15 cellular contexts compared by ENCODE assay signal in genomic region chr3:39234705-39235104, GRCh38. TPM values are rescaled to one million over a fixed set of nuclear protein-coding genes. Genes with fewer than 3 reads are reported as not detected.
DNase-seq lines count a peak whose midpoint lies in the region; ATAC-seq and TF ChIP-seq lines count a peak whose summit lies in the region.
"Had no signal": no experiment of that assay in that cellular context is flagged by ENCODE, and none has a peak within 500 bp of the region (broad histone marks: within the 10 kb centered on the region; RNA-seq: fewer than 3 reads in every experiment).

No MANE protein-coding gene starts in this region.

- H3K79me2 ChIP-seq in GM23338 (replicated peaks; ENCODE audit: insufficient read depth), result no peaks in the 10 kb centered on the region

- no peaks in the 10 kb centered on the region for H3K9me2 ChIP-seq in GM23338 (ENCODE audit: insufficient read depth)

- no peaks in the 10 kb centered on the region for H4K20me1 ChIP-seq in GM23338 (replicated peaks; ENCODE audit: insufficient read depth)

- DNase-seq in activated CD4-positive, alpha-beta T cell treated with anti-CD3 and anti-CD28 coated beads, Interleukin-2, amount 10 ng/mL, durations not matched to agents 7 days and 5 days, result peak; percentile 59
- DNase-seq in activated CD4-positive, alpha-beta T cell treated with anti-CD3 and anti-CD28 coated beads for 1 hour, result no peak
- no peak for DNase-seq in GM23338 (ENCODE audit: low spot score)
- peak; percentile 53 for DNase-seq in activated CD8-positive, alpha-beta T cell treated with anti-CD3 and anti-CD28 coated beads, Interleukin-2, amount 10 ng/mL, durations not matched to agents 7 days and 5 days
- peak; percentile 71 to 78 (median 77) for DNase-seq in immature natural killer cell
- DNase-seq in osteocyte (ENCODE audit: extremely low spot score, unreplicated experiment), result no peak
- DNase-seq: activated T-cell treated with anti-CD3 and anti-CD28 coated beads, Interleukin-2, amount 50 U/mL, for 24 hours; left ventricle myocardium inferior; NCI-H1436; NCI-H446 had no signal

- ATAC-seq in GM23338 (no peak; the same call in 1 of the 3 replicates), GM19023 (IDR thresholded peaks at IDR 0.05; ENCODE audit: unreplicated experiment) (no peak), HG02973 (IDR thresholded peaks at IDR 0.05; ENCODE audit: unreplicated experiment) (no peak)
- ATAC-seq in activated CD8-positive, alpha-beta T cell treated with anti-CD3 and anti-CD28 coated beads, Interleukin-2, amount 10 ng/mL, durations not matched to agents 7 days and 5 days, result peak; percentile 93

- H2AFZ ChIP-seq in GM23338, result peak overlapping the region; percentile 10; the same call in 1 of the 2 replicates

- H3K4me3 Mint-ChIP-seq in activated CD4-positive, alpha-beta T cell treated with anti-CD3 and anti-CD28 coated beads, Interleukin-2, amount 10 ng/mL, durations not matched to agents 7 days and 5 days, result peak overlapping the region; percentile 50
- no peak overlapping the region for H3K4me3 Mint-ChIP-seq in GM23338
- H3K4me3 Mint-ChIP-seq in activated CD8-positive, alpha-beta T cell treated with anti-CD3 and anti-CD28 coated beads, Interleukin-2, amount 10 ng/mL, durations not matched to agents 7 days and 5 days, result peak overlapping the region; percentile 46
- peak overlapping the region; percentile 85 to 96 (median 92) for H3K4me3 Mint-ChIP-seq in immature natural killer cell
- H3K4me3 Mint-ChIP-seq in osteocyte (ENCODE audit: unreplicated experiment), result no peak overlapping the region
- H3K4me3 Mint-ChIP-seq: activated T-cell treated with anti-CD3 and anti-CD28 coated beads, Interleukin-2, amount 50 U/mL, for 24 hours; brain had no signal

- H3F3A ChIP-seq in GM23338 (replicated peaks; ENCODE audit: low read depth), result no peaks in the 10 kb centered on the region

- no peaks in the 10 kb centered on the region for H3K36me3 ChIP-seq in GM23338 (ENCODE audit: insufficient read depth)
- H3K36me3 ChIP-seq: left ventricle myocardium inferior, SJSA1, tibial nerve had no signal

- H3K4me1 Mint-ChIP-seq in activated CD4-positive, alpha-beta T cell treated with anti-CD3 and anti-CD28 coated beads, Interleukin-2, amount 10 ng/mL, durations not matched to agents 7 days and 5 days, result peaks cover 33% of the 10 kb centered on the region
- H3K4me1 Mint-ChIP-seq in GM23338, result peaks cover 3% of the 10 kb centered on the region; the same call in 1 of the 3 replicates
- peaks cover 23% of the 10 kb centered on the region for H3K4me1 Mint-ChIP-seq in activated CD8-positive, alpha-beta T cell treated with anti-CD3 and anti-CD28 coated beads, Interleukin-2, amount 10 ng/mL, durations not matched to agents 7 days and 5 days (ENCODE audit: low read depth)
- peaks cover 88 to 95% of the 10 kb centered on the region in 2 donors for H3K4me1 Mint-ChIP-seq in immature natural killer cell
- no peaks in the 10 kb centered on the region for H3K4me1 Mint-ChIP-seq in osteocyte (ENCODE audit: unreplicated experiment)
- H3K4me1 Mint-ChIP-seq: brain had no signal

- H3K27ac ChIP-seq in GM23338 (ENCODE audit: low read depth), result no peak overlapping the region
- H3K27ac ChIP-seq: left ventricle myocardium inferior, SJSA1, tibial nerve had no signal

- peak overlapping the region; percentile 89 for H3K27ac Mint-ChIP-seq in activated CD4-positive, alpha-beta T cell treated with anti-CD3 and anti-CD28 coated beads, Interleukin-2, amount 10 ng/mL, durations not matched to agents 7 days and 5 days
- H3K27ac Mint-ChIP-seq in GM23338 (no peak overlapping the region), immature natural killer cell (peak overlapping the region; percentile 94 to 98 (median 96)), osteocyte (ENCODE audit: unreplicated experiment) (no peak overlapping the region)
- H3K27ac Mint-ChIP-seq in activated CD8-positive, alpha-beta T cell treated with anti-CD3 and anti-CD28 coated beads, Interleukin-2, amount 10 ng/mL, durations not matched to agents 7 days and 5 days, result peak overlapping the region; percentile 73
- H3K27ac Mint-ChIP-seq: activated T-cell treated with anti-CD3 and anti-CD28 coated beads, Interleukin-2, amount 50 U/mL, for 24 hours; brain had no signal

- peaks cover 4% of the 10 kb centered on the region for H3K36me3 Mint-ChIP-seq in activated CD4-positive, alpha-beta T cell treated with anti-CD3 and anti-CD28 coated beads, Interleukin-2, amount 10 ng/mL, durations not matched to agents 7 days and 5 days (ENCODE audit: low read depth)
- H3K36me3 Mint-ChIP-seq in GM23338 (ENCODE audit: low read depth), result no peaks in the 10 kb centered on the region
- H3K36me3 Mint-ChIP-seq in activated CD8-positive, alpha-beta T cell treated with anti-CD3 and anti-CD28 coated beads, Interleukin-2, amount 10 ng/mL, durations not matched to agents 7 days and 5 days (ENCODE audit: low read depth), result no peaks in the 10 kb centered on the region
- peaks cover 9 to 27% (median 20%) of the 10 kb centered on the region in 3 donors for H3K36me3 Mint-ChIP-seq in immature natural killer cell
- H3K36me3 Mint-ChIP-seq in osteocyte (ENCODE audit: unreplicated experiment), result no peaks in the 10 kb centered on the region
- H3K36me3 Mint-ChIP-seq: brain had no signal

- no peaks in the 10 kb centered on the region for H3K27me3 ChIP-seq in GM23338 (ENCODE audit: insufficient read depth)
- H3K27me3 ChIP-seq: tibial nerve had no signal

- no peaks in the 10 kb centered on the region for H3K4me1 ChIP-seq in GM23338 (ENCODE audit: insufficient read depth)
- H3K4me1 ChIP-seq: SJSA1, tibial nerve had no signal

- H3K9me3 Mint-ChIP-seq in activated CD4-positive, alpha-beta T cell treated with anti-CD3 and anti-CD28 coated beads, Interleukin-2, amount 10 ng/mL, durations not matched to agents 7 days and 5 days, result peaks cover 3% of the 10 kb centered on the region
- H3K9me3 Mint-ChIP-seq in GM23338 (no peaks in the 10 kb centered on the region), immature natural killer cell (no peaks in the 10 kb centered on the region), osteocyte (ENCODE audit: unreplicated experiment) (no peaks in the 10 kb centered on the region)
- no peaks in the 10 kb centered on the region for H3K9me3 Mint-ChIP-seq in activated CD8-positive, alpha-beta T cell treated with anti-CD3 and anti-CD28 coated beads, Interleukin-2, amount 10 ng/mL, durations not matched to agents 7 days and 5 days (ENCODE audit: insufficient read depth)
- H3K9me3 Mint-ChIP-seq: activated T-cell treated with anti-CD3 and anti-CD28 coated beads, Interleukin-2, amount 50 U/mL, for 24 hours had no signal

- POLR2A ChIA-PET in activated CD4-positive, alpha-beta T cell treated with anti-CD3 and anti-CD28 coated beads, Interleukin-2, amount 10 ng/mL, durations not matched to agents 7 days and 5 days (lab: Charles Lee), result interaction anchor here (0.6 to 0.7 kb wide), 2 partner anchors 14 to 235 kb away, joined by 3 read pairs; no protein-coding TSS in a partner anchor
- POLR2A ChIA-PET in activated CD8-positive, alpha-beta T cell treated with anti-CD3 and anti-CD28 coated beads, Interleukin-2, amount 10 ng/mL, durations not matched to agents 7 days and 5 days (lab: Charles Lee), result interaction anchor here (0.6 kb wide), 1 partner anchor 109 kb away, joined by 6 read pairs; no protein-coding TSS in a partner anchor

- no peak overlapping the region for H3K4me3 ChIP-seq in GM23338
- H3K4me3 ChIP-seq: left ventricle myocardium inferior, SJSA1, tibial nerve had no signal

- TF ChIP-seq CTCF in GM23338 (conservative IDR thresholded peaks at IDR 0.05; ENCODE audit: low read depth in 2 of 2) (no peak), osteocyte (IDR thresholded peaks at IDR 0.05) (no peak)

- H3K4me2 ChIP-seq in GM23338, result no peak overlapping the region

- H3K27me3 Mint-ChIP-seq in activated CD4-positive, alpha-beta T cell treated with anti-CD3 and anti-CD28 coated beads, Interleukin-2, amount 10 ng/mL, durations not matched to agents 7 days and 5 days, result peaks cover 66% of the 10 kb centered on the region
- H3K27me3 Mint-ChIP-seq in GM23338 (ENCODE audit: insufficient read depth, low read depth, poor library complexity) (peaks cover 2% of the 10 kb centered on the region), immature natural killer cell (ENCODE audit: low read depth in 3 of 3) (peaks cover 4 to 5% (median 5%) of the 10 kb centered on the region in 3 donors), osteocyte (ENCODE audit: unreplicated experiment) (peaks cover 65% of the 10 kb centered on the region)
- peaks cover 43% of the 10 kb centered on the region for H3K27me3 Mint-ChIP-seq in activated CD8-positive, alpha-beta T cell treated with anti-CD3 and anti-CD28 coated beads, Interleukin-2, amount 10 ng/mL, durations not matched to agents 7 days and 5 days (ENCODE audit: low read depth)

- CTCF ChIA-PET in activated CD4-positive, alpha-beta T cell treated with anti-CD3 and anti-CD28 coated beads, Interleukin-2, amount 10 ng/mL, durations not matched to agents 7 days and 5 days (lab: Charles Lee), result interaction anchor here (1.5 to 1.9 kb wide), 2 partner anchors 10 to 54 kb away, joined by 5 to 7 read pairs; no protein-coding TSS in a partner anchor
- CTCF ChIA-PET in activated CD8-positive, alpha-beta T cell treated with anti-CD3 and anti-CD28 coated beads, Interleukin-2, amount 10 ng/mL, durations not matched to agents 7 days and 5 days (lab: Charles Lee), result interaction anchor here (0.6 to 4.1 kb wide), 11 partner anchors 9 to 53 kb away, joined by 3 to 27 read pairs (median 3); partner anchors contain the start of gene CX3CR1

RNA-seq across cellular contexts. Expression of gene XIRP1, which starts 42.3 kb away (rescaled TPM):
- not detected for total RNA-seq in activated CD4-positive, alpha-beta T cell treated with anti-CD3 and anti-CD28 coated beads, Interleukin-2, amount 10 ng/mL, durations not matched to agents 7 days and 5 days
- total RNA-seq in GM23338 (2014; rRNA removed; shearing (Covaris generic)), result not detected in 2 replicates
- 0.03 TPM in 1 of 2 replicates, not detected in the other for polyA plus RNA-seq in GM23338 (2016; fragmentation: Nextera tagmentation; extraction: Ambion mirVana)
- not detected for total RNA-seq in activated CD8-positive, alpha-beta T cell treated with anti-CD3 and anti-CD28 coated beads, Interleukin-2, amount 10 ng/mL, durations not matched to agents 7 days and 5 days
- under 1 TPM in 2 of 3 donors, not detected in 1; 0.03 to 0.27 TPM for polyA plus RNA-seq in immature natural killer cell
- not detected in 2 replicates for total RNA-seq in osteocyte
- total RNA-seq: tibial nerve had no signal

RNA-seq across cellular contexts. Expression of gene CX3CR1, which starts 45.1 kb away (rescaled TPM):
- 1 to 10 TPM in 1 of 2 experiments, under 1 TPM in 1; 0.60 to 1.5 TPM for total RNA-seq in activated CD4-positive, alpha-beta T cell treated with anti-CD3 and anti-CD28 coated beads, Interleukin-2, amount 10 ng/mL, durations not matched to agents 7 days and 5 days
- 0.24 TPM in 1 of 2 replicates, not detected in the other for total RNA-seq in GM23338 (2014; rRNA removed; shearing (Covaris generic))
- polyA plus RNA-seq in GM23338 (2016; fragmentation: Nextera tagmentation; extraction: Ambion mirVana), result 0.42 TPM in 1 of 2 replicates, not detected in the other
- total RNA-seq in activated CD8-positive, alpha-beta T cell treated with anti-CD3 and anti-CD28 coated beads, Interleukin-2, amount 10 ng/mL, durations not matched to agents 7 days and 5 days, result under 1 TPM; 0.42 to 0.95 TPM
- polyA plus RNA-seq in immature natural killer cell, result 1,000 to 10,000 TPM in 1 of 3 donors, 100 to 1,000 TPM in 2; 338 to 1,281 (median 522) TPM
- total RNA-seq in osteocyte, result not detected in 2 replicates
- total RNA-seq: SJSA1 had no signal

Comparison
In these comparisons a context has a peak if more than half of its experiments do, and no peak if none do; other contexts are left out.
1. DNase-seq: peak in activated CD4-positive, alpha-beta T cell treated with anti-CD3 and anti-CD28 coated beads, Interleukin-2, amount 10 ng/mL, durations not matched to agents 7 days and 5 days (single experiment), activated CD8-positive, alpha-beta T cell treated with anti-CD3 and anti-CD28 coated beads, Interleukin-2, amount 10 ng/mL, durations not matched to agents 7 days and 5 days (single experiment) and immature natural killer cell (3 of 3); none in activated CD4-positive, alpha-beta T cell treated with anti-CD3 and anti-CD28 coated beads for 1 hour (single experiment), GM23338 (single experiment) and osteocyte (single experiment).
2. H3K27ac Mint-ChIP-seq: peak in activated CD4-positive, alpha-beta T cell treated with anti-CD3 and anti-CD28 coated beads, Interleukin-2, amount 10 ng/mL, durations not matched to agents 7 days and 5 days (single experiment), activated CD8-positive, alpha-beta T cell treated with anti-CD3 and anti-CD28 coated beads, Interleukin-2, amount 10 ng/mL, durations not matched to agents 7 days and 5 days (single experiment) and immature natural killer cell (6 of 6); none in GM23338 (single experiment) and osteocyte (single experiment).
3. H3K4me3 Mint-ChIP-seq: peak in activated CD4-positive, alpha-beta T cell treated with anti-CD3 and anti-CD28 coated beads, Interleukin-2, amount 10 ng/mL, durations not matched to agents 7 days and 5 days (single experiment), activated CD8-positive, alpha-beta T cell treated with anti-CD3 and anti-CD28 coated beads, Interleukin-2, amount 10 ng/mL, durations not matched to agents 7 days and 5 days (single experiment) and immature natural killer cell (5 of 5); none in GM23338 (single experiment) and osteocyte (single experiment).